ENCODE assay signal across 12 cellular contexts in genomic region chr4:26912810-26913209, GRCh38. TPM values are rescaled to one million over a fixed set of nuclear protein-coding genes. Genes with fewer than 3 reads are reported as not detected.
DNase-seq lines count a peak whose midpoint lies in the region; ATAC-seq and TF ChIP-seq lines count a peak whose summit lies in the region.
"Had no signal": no experiment of that assay in that cellular context is flagged by ENCODE, and none has a peak within 500 bp of the region (broad histone marks: within the 10 kb centered on the region; RNA-seq: fewer than 3 reads in every experiment).

No MANE protein-coding gene starts in this region.

- H3K27me3 ChIP-seq in ACC112 (ENCODE audit: insufficient read depth, low read length) = no peaks in the 10 kb centered on the region
- H3K27me3 ChIP-seq: right atrium auricular region had no signal

- H3K36me3 Mint-ChIP-seq in glutamatergic neuron (ENCODE audit: unreplicated experiment) = no peaks in the 10 kb centered on the region
- H3K36me3 Mint-ChIP-seq in activated T-cell treated with anti-CD3 and anti-CD28 coated beads, Interleukin-2, amount 50 U/mL, for 4 hours (ENCODE audit: insufficient read depth) = peaks cover 4% of the 10 kb centered on the region

- no peak for TF ChIP-seq CTCF in glutamatergic neuron (IDR thresholded peaks at IDR 0.05; ENCODE audit: partially characterized antibody, unreplicated experiment)

- peak; percentile 27 for DNase-seq in glutamatergic neuron
- DNase-seq in NCI-H1105 (lab: John Stamatoyannopoulos, UW) = no peak
- no peak for DNase-seq in activated T-cell treated with anti-CD3 and anti-CD28 coated beads, Interleukin-2, amount 50 U/mL, for 4 hours
- DNase-seq: amygdala; effector CD8-positive, alpha-beta T cell; NCI-H524 had no signal

- peaks cover 4% of the 10 kb centered on the region for H3K4me1 ChIP-seq in ACC112 (ENCODE audit: control insufficient read depth, insufficient read depth, low read length, unreplicated experiment)

- H3K27ac ChIP-seq in ACC112 (ENCODE audit: low read depth, low read length) = no peak overlapping the region
- H3K27ac ChIP-seq: right atrium auricular region had no signal

- no peaks in the 10 kb centered on the region for H3K27me3 Mint-ChIP-seq in glutamatergic neuron (ENCODE audit: unreplicated experiment)
- H3K27me3 Mint-ChIP-seq in activated T-cell treated with anti-CD3 and anti-CD28 coated beads, Interleukin-2, amount 50 U/mL, for 4 hours (ENCODE audit: low read depth) = no peaks in the 10 kb centered on the region

- H2AFZ ChIP-seq in ACC112 (ENCODE audit: low read length, unreplicated experiment) = no peak overlapping the region

- no peak overlapping the region for H3K4me3 Mint-ChIP-seq in glutamatergic neuron (ENCODE audit: unreplicated experiment)
- no peak overlapping the region for H3K4me3 Mint-ChIP-seq in activated T-cell treated with anti-CD3 and anti-CD28 coated beads, Interleukin-2, amount 50 U/mL, for 4 hours

- peaks cover 4% of the 10 kb centered on the region for H3K79me2 ChIP-seq in ACC112 (ENCODE audit: control insufficient read depth, insufficient read depth, low read length, unreplicated experiment)

- H3K36me3 ChIP-seq in ACC112 (ENCODE audit: insufficient read depth, low read length) = no peaks in the 10 kb centered on the region
- H3K36me3 ChIP-seq: right atrium auricular region had no signal

- ATAC-seq in GM18909 (IDR thresholded peaks at IDR 0.05; ENCODE audit: poor library complexity, unreplicated experiment) (peak; percentile 80), HG03432 (IDR thresholded peaks at IDR 0.05; ENCODE audit: unreplicated experiment) (peak; percentile 69), HG03280 (IDR thresholded peaks at IDR 0.05; ENCODE audit: unreplicated experiment) (no peak), HG03378 (IDR thresholded peaks at IDR 0.05; ENCODE audit: unreplicated experiment) (no peak)
- ATAC-seq in activated T-cell treated with anti-CD3 and anti-CD28 coated beads, Interleukin-2, amount 50 U/mL, for 4 hours = no peak

- peaks cover 14% of the 10 kb centered on the region for H3K4me1 Mint-ChIP-seq in glutamatergic neuron (ENCODE audit: low read depth, unreplicated experiment)
- peaks cover 83% of the 10 kb centered on the region for H3K4me1 Mint-ChIP-seq in activated T-cell treated with anti-CD3 and anti-CD28 coated beads, Interleukin-2, amount 50 U/mL, for 4 hours (ENCODE audit: low read depth)

- peak overlapping the region; percentile 30; the same call in 1 of the 2 replicates for H3K4me3 ChIP-seq in ACC112 (ENCODE audit: low read depth, low read length)
- H3K4me3 ChIP-seq: right atrium auricular region had no signal

- no peak overlapping the region for H3K27ac Mint-ChIP-seq in glutamatergic neuron (ENCODE audit: unreplicated experiment)

- H3K9me3 Mint-ChIP-seq in glutamatergic neuron (ENCODE audit: unreplicated experiment) = no peaks in the 10 kb centered on the region
- no peaks in the 10 kb centered on the region for H3K9me3 Mint-ChIP-seq in activated T-cell treated with anti-CD3 and anti-CD28 coated beads, Interleukin-2, amount 50 U/mL, for 4 hours

RNA-seq across cellular contexts. Expression of gene STIM2, which starts 52.2 kb away (rescaled TPM):
- total RNA-seq in glutamatergic neuron (ENCODE audit: unreplicated experiment) = 28.2 TPM
- 10 to 100 TPM; 26.9 to 30.7 (median 29.8) TPM for total RNA-seq in activated T-cell treated with anti-CD3 and anti-CD28 coated beads, Interleukin-2, amount 50 U/mL, for 4 hours

Comparison
In these comparisons a context has a peak if more than half of its experiments do, and no peak if none do; other contexts are left out.
1. ATAC-seq: peak in GM18909 (single experiment) and HG03432 (single experiment); none in HG03280 (single experiment), HG03378 (single experiment) and activated T-cell treated with anti-CD3 and anti-CD28 coated beads, Interleukin-2, amount 50 U/mL, for 4 hours (0 of 2).